Comparison of ENCODE assay signal across 8 cellular contexts in genomic region chr1:154559496-154559950, GRCh38.
DNase-seq lines count a peak whose midpoint lies in the region; ATAC-seq, FAIRE-seq and TF ChIP-seq lines count a peak whose summit lies in the region.

No MANE protein-coding gene starts in this region.

- TF ChIP-seq CTCF in 22Rv1 (IDR thresholded peaks at IDR 0.05): peak; percentile 96

- peak; percentile 48 for ATAC-seq in HG03354 (IDR thresholded peaks at IDR 0.05; ENCODE audit: poor library complexity, severe bottlenecking, unreplicated experiment)

- H3K27ac ChIP-seq in 22Rv1 (peak overlapping the region; percentile 98), cingulate gyrus (ENCODE audit: low read depth, low read length) (peak overlapping the region; percentile 98)

- no peak for FAIRE-seq in GM18507 (lab: Jason Lieb, UNC)

- DNase-seq in GM18507 (ENCODE audit: extremely low spot score, insufficient read length, low read depth): peak; percentile 49
- peak; percentile 91 for DNase-seq in NCI-H446 treated with DMSO at 0.1 percent for 48 hours (lab: John Stamatoyannopoulos, UW)
- peak; percentile 73 for DNase-seq in activated CD4-positive, alpha-beta T cell treated with anti-CD3 and anti-CD28 coated beads for 24 hours (ENCODE audit: low read depth in 2 of 2)
- DNase-seq in kidney glomerular epithelial cell (lab: John Stamatoyannopoulos, UW): peak; percentile 86
- peak; percentile 52 to 57 for DNase-seq in stimulated activated CD4-positive, alpha-beta T cell treated with anti-CD3 and anti-CD28 coated beads, Interleukin-1b, Interleukin-23, amount 100 ng/mL, for 1 hour (ENCODE audit: low read depth in 2 of 2)

Comparison
In these comparisons a context has a peak if more than half of its experiments do, and no peak if none do; other contexts are left out.
1. Peak in every context shown above with its lines: DNase-seq, ATAC-seq and H3K27ac ChIP-seq.